27 cellular contexts compared by ENCODE assay signal in genomic region chr20:36322131-36322530, GRCh38.
"Had no signal": no experiment of that assay in that cellular context is flagged by ENCODE, and none has a peak within 500 bp of the region (broad histone marks: within the 10 kb centered on the region; RNA-seq: fewer than 3 reads in every experiment).

No MANE protein-coding gene starts in this region.

- H3K4me1 Mint-ChIP-seq: activated CD4-positive, alpha-beta memory T cell treated with anti-CD3 and anti-CD28 coated beads, Interleukin-2, amount 10 ng/mL, durations not matched to agents 7 days and 5 days; activated CD4-positive, alpha-beta T cell treated with anti-CD3 and anti-CD28 coated beads for 36 hours; activated T-helper 17 cell treated with anti-CD3 and anti-CD28 coated beads, Interleukin-2, amount 50 U/mL, for 72 hours had no signal

- H3K27ac Mint-ChIP-seq: activated CD4-positive, alpha-beta memory T cell treated with anti-CD3 and anti-CD28 coated beads, Interleukin-2, amount 10 ng/mL, durations not matched to agents 7 days and 5 days; activated CD4-positive, alpha-beta T cell treated with anti-CD3 and anti-CD28 coated beads for 36 hours; activated naive CD4-positive, alpha-beta T cell treated with anti-CD3 and anti-CD28 coated beads for 36 hours; activated naive CD8-positive, alpha-beta T cell; activated T-helper 17 cell treated with anti-CD3 and anti-CD28 coated beads, Interleukin-2, amount 50 U/mL, for 72 hours had no signal

- H3K27ac ChIP-seq: Peyer's patch, RWPE1, SK-N-MC, VCaP had no signal

- H3K4me3 Mint-ChIP-seq: activated CD4-positive, alpha-beta memory T cell treated with anti-CD3 and anti-CD28 coated beads, Interleukin-2, amount 10 ng/mL, durations not matched to agents 7 days and 5 days; activated CD4-positive, alpha-beta T cell treated with anti-CD3 and anti-CD28 coated beads for 36 hours; activated naive CD4-positive, alpha-beta T cell treated with anti-CD3 and anti-CD28 coated beads for 36 hours; activated naive CD8-positive, alpha-beta T cell; activated T-helper 17 cell treated with anti-CD3 and anti-CD28 coated beads, Interleukin-2, amount 50 U/mL, for 72 hours had no signal

- FAIRE-seq: K562 had no signal

- H3K27me3 ChIP-seq: Peyer's patch had no signal

- H3K4me3 ChIP-seq: K562, Peyer's patch, SK-N-MC had no signal

- H3K36me3 ChIP-seq: Peyer's patch had no signal

- H3K36me3 Mint-ChIP-seq: activated naive CD8-positive, alpha-beta T cell had no signal

- H3K9me3 ChIP-seq: Peyer's patch had no signal

- H3K4me1 ChIP-seq: Peyer's patch had no signal

- DNase-seq: activated CD4-positive, alpha-beta memory T cell treated with anti-CD3 and anti-CD28 coated beads, Interleukin-2, amount 10 ng/mL, durations not matched to agents 7 days and 5 days; activated CD4-positive, alpha-beta T cell treated with anti-CD3 and anti-CD28 coated beads for 36 hours; activated CD4-positive, alpha-beta T cell treated with anti-CD3 and anti-CD28 coated beads, Interleukin-2, amount 50 U/mL, for 1 hour; activated CD4-positive, CD25-positive, alpha-beta regulatory T cell; activated gamma-delta T cell; activated naive CD4-positive, alpha-beta T cell treated with anti-CD3 and anti-CD28 coated beads for 36 hours; activated T-cell treated with anti-CD3 and anti-CD28 coated beads for 4 hours; activated T-cell treated with anti-CD3 and anti-CD28 coated beads, Interleukin-2, amount 50 U/mL, for 48 hours; amygdala; caudate nucleus; Karpas-422; NCI-H1105 treated with DMSO at 0.1 percent for 48 hours; NCI-H1436 treated with DMSO at 0.1 percent for 48 hours; NCI-H187 treated with DMSO at 0.1 percent for 48 hours; NCI-H2081 treated with DMSO at 0.1 percent for 48 hours; NCI-H2171; NCI-H2227 treated with DMSO at 0.1 percent for 48 hours; NCI-H446 treated with DMSO at 0.1 percent for 48 hours; NCI-H524 treated with DMSO at 0.1 percent for 48 hours; Peyer's patch; T-helper 1 cell had no signal
